In the genomic region with DNA sequence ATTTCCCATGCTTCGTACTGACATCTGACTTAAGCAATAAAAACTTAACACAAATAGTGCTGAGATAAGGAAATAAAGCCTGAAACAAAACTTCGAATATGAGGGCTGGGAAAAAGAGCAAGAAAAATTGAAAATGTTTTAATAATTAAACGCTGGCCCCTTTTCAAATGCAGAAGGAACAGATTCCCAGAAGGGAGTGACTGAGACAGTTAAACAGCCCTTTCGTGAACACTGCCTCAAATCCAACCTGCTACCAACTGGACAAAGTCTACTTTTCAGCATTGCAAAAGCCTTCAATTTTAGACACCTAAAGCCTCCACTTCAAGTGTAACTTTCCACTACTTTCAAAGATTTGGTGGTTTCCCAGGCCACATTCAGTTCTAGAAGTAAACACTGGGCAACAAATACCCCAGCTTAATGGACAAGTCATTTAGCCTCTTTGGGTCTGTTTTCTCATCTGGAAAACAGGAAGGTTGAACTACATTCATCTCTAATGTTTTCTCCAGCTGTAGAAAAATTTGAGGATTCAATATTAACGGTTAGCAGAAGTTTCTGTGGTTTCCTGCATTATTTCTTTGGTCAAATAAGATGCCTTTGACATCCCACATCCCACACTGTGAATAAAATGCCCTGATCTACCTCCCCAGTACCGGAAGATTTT, we compare ENCODE assay signal across 9 cellular contexts. TPM values are rescaled to one million over a fixed set of nuclear protein-coding genes. Genes with fewer than 3 reads are reported as not detected.
A peak's percentile ranks its signal among the peaks of the same experiment; 100 is the strongest.
DNase-seq lines count a peak whose midpoint lies in the region; ATAC-seq and TF ChIP-seq lines count a peak whose summit lies in the region.
"Had no signal": no experiment of that assay in that cellular context is flagged by ENCODE, and none has a peak within 500 bp of the region (broad histone marks: within the 10 kb centered on the region; RNA-seq: fewer than 3 reads in every experiment).

No MANE protein-coding gene starts in this region.

- H3K9me1 ChIP-seq in IMR-90 (ENCODE audit: insufficient read depth, low read length): peaks cover 3% of the 10 kb centered on the region; the same call in 1 of the 2 replicates

- peak overlapping the region; percentile 29; the same call in 1 of the 2 replicates for H3K4ac ChIP-seq in IMR-90 (ENCODE audit: low read depth, low read length)

- H3K4me3 Mint-ChIP-seq in osteocyte (ENCODE audit: unreplicated experiment): no peak overlapping the region
- H3K4me3 Mint-ChIP-seq: neural progenitor cell had no signal

- ATAC-seq in IMR-90 (ENCODE audit: low read depth) (peak; percentile 15), aorta (ENCODE audit: low FRiP score) (no peak)

- no peak overlapping the region for H2BK5ac ChIP-seq in IMR-90 (ENCODE audit: low read depth, low read length, poor library complexity, severe bottlenecking)

- H2AK9ac ChIP-seq in IMR-90 (replicated peaks; ENCODE audit: low read depth, low read length, poor library complexity): peak overlapping the region; percentile 7

- no peak overlapping the region for H3K18ac ChIP-seq in IMR-90 (ENCODE audit: low read depth, low read length)

- no peaks in the 10 kb centered on the region for H3K36me3 ChIP-seq in IMR-90 (ENCODE audit: control insufficient read depth, insufficient read depth, low read length)
- no peaks in the 10 kb centered on the region for H3K36me3 ChIP-seq in brain microvascular endothelial cell (replicated peaks)
- H3K36me3 ChIP-seq in aorta (ENCODE audit: control insufficient read depth in 1 of 2, insufficient read depth in 2 of 2, low read length in 1 of 2): no peaks in the 10 kb centered on the region
- H3K36me3 ChIP-seq: neural progenitor cell had no signal

- H4K91ac ChIP-seq in IMR-90 (ENCODE audit: insufficient read depth, low read depth, low read length): no peak overlapping the region

- in situ Hi-C loops in IMR-90 (cut with MboI; ENCODE audit: low sequenced_read_pairs): no loop called here
- in situ Hi-C loops in brain microvascular endothelial cell (cut with HindIII; ENCODE audit: low pct_ligation_motif_present, low sequenced_read_pairs): no loop called here

- no peak overlapping the region for H3K56ac ChIP-seq in IMR-90 (ENCODE audit: extremely low read depth, insufficient read depth, low read length)

- dilution Hi-C loops in IMR-90 (cut with HindIII; ENCODE audit: low sequenced_read_pairs, unreplicated experiment): no loop called here

- H3K9me3 ChIP-seq in IMR-90 (ENCODE audit: control insufficient read depth, insufficient read depth, low read length): no peaks in the 10 kb centered on the region
- H3K9me3 ChIP-seq in aorta (ENCODE audit: control insufficient read depth, low read length): no peaks in the 10 kb centered on the region

- peak overlapping the region; percentile 7; the same call in 1 of the 2 replicates for H3K23ac ChIP-seq in IMR-90 (ENCODE audit: low read depth, low read length)

- H3K4me3 ChIP-seq in GM08714 (ENCODE audit: low read length) (peak overlapping the region; percentile 39), IMR-90 (ENCODE audit: insufficient read depth, low read depth, low read length) (no peak overlapping the region), brain microvascular endothelial cell (ENCODE audit: low read depth, low read length) (no peak overlapping the region), aorta (ENCODE audit: low read length in 2 of 2) (no peak overlapping the region)
- H3K4me3 ChIP-seq: neural progenitor cell had no signal

- POLR2A ChIA-PET in IMR-90 (lab: Charles Lee; ENCODE audit: unreplicated experiment): no interaction called here

- DNase-seq in IMR-90: peak; percentile 19
- DNase-seq in brain microvascular endothelial cell: peak; percentile 4
- no peak for DNase-seq in osteocyte (ENCODE audit: extremely low spot score, unreplicated experiment)
- DNase-seq in aorta: no peak
- no peak for DNase-seq in activated effector memory CD4-positive, alpha-beta T cell treated with Interleukin-2 at 50 U/mL for 16 hours
- DNase-seq in stimulated activated CD4-positive, alpha-beta T cell treated with anti-CD3 and anti-CD28 coated beads, Interleukin-4, amount 100 ng/mL, for 24 hours: no peak
- DNase-seq in NK-92 (lab: John Stamatoyannopoulos, UW; ENCODE audit: unreplicated experiment): no peak

- H3K9me3 Mint-ChIP-seq in osteocyte (ENCODE audit: unreplicated experiment): no peaks in the 10 kb centered on the region
- H3K9me3 Mint-ChIP-seq: neural progenitor cell had no signal

- H3K36me3 Mint-ChIP-seq in osteocyte (ENCODE audit: unreplicated experiment): peaks cover 2% of the 10 kb centered on the region
- H3K36me3 Mint-ChIP-seq: neural progenitor cell had no signal

- CTCF ChIA-PET in IMR-90 (lab: Yijun Ruan, JAX): no interaction called here

- H2AFZ ChIP-seq in IMR-90 (replicated peaks; ENCODE audit: low read length, poor library complexity): no peak overlapping the region
- H2AFZ ChIP-seq: neural progenitor cell had no signal

- peaks cover 19% of the 10 kb centered on the region; the same call in 1 of the 2 replicates for H4K20me1 ChIP-seq in IMR-90 (ENCODE audit: insufficient read depth, low read length)

- intact Hi-C loops in IMR-90 (cut with micrococcal nuclease) (no loop called here), aorta (cut with DNase I) (no loop called here)

- no peak overlapping the region for H2BK20ac ChIP-seq in IMR-90 (ENCODE audit: low read depth, low read length)

- no peak overlapping the region for H3K9ac ChIP-seq in IMR-90 (ENCODE audit: low read depth, low read length)
- H3K9ac ChIP-seq: neural progenitor cell had no signal

- H3K27me3 Mint-ChIP-seq in osteocyte (ENCODE audit: unreplicated experiment): no peaks in the 10 kb centered on the region

- 0 out of 3 replicates have a peak overlapping the region, but pooled peaks have one; percentile 15 for H2BK15ac ChIP-seq in IMR-90 (ENCODE audit: low read depth, low read length)

- no peak overlapping the region for H3K4me2 ChIP-seq in IMR-90 (ENCODE audit: low read depth, low read length)
- H3K4me2 ChIP-seq: neural progenitor cell had no signal

- BruUV-seq in IMR-90 (replicated peaks; lab: Mats Ljungman, UMichigan): no TSS peak

- H3K27me3 ChIP-seq in IMR-90 (ENCODE audit: control insufficient read depth, insufficient read depth, low read length) (no peaks in the 10 kb centered on the region), brain microvascular endothelial cell (replicated peaks) (no peaks in the 10 kb centered on the region), aorta (ENCODE audit: control insufficient read depth in 1 of 2, insufficient read depth in 2 of 2, low read length in 1 of 2) (no peaks in the 10 kb centered on the region)
- H3K27me3 ChIP-seq: neural progenitor cell had no signal

- TF ChIP-seq POLR2A in IMR-90 (IDR thresholded peaks at IDR 0.05; ENCODE audit: low read depth, low read length): no peak

- H2BK120ac ChIP-seq in IMR-90 (ENCODE audit: low read depth, low read length): no peak overlapping the region

- H4K8ac ChIP-seq in IMR-90 (ENCODE audit: low read depth in 2 of 2, low read length in 2 of 2): no peak overlapping the region; a peak in 1 of 4 replicates

- H3K27ac Mint-ChIP-seq in osteocyte (ENCODE audit: unreplicated experiment): peak overlapping the region; percentile 53
- H3K27ac Mint-ChIP-seq: neural progenitor cell had no signal

- H3K4me1 ChIP-seq in IMR-90 (ENCODE audit: control insufficient read depth, insufficient read depth, low read length) (peaks cover 6% of the 10 kb centered on the region; the same call in 1 of the 2 replicates), aorta (ENCODE audit: control insufficient read depth in 1 of 2, insufficient read depth in 2 of 2, low read length in 2 of 2) (peaks cover 1 to 2% of the 10 kb centered on the region in 2 donors)

- H4K5ac ChIP-seq in IMR-90 (ENCODE audit: low read depth, low read length): no peak overlapping the region

- peaks cover 27% of the 10 kb centered on the region for H3K4me1 Mint-ChIP-seq in osteocyte (ENCODE audit: unreplicated experiment)

- no peak for TF ChIP-seq RAD21 in IMR-90 (IDR thresholded peaks at IDR 0.05; ENCODE audit: low read length)

- H3K14ac ChIP-seq in IMR-90 (replicated peaks; ENCODE audit: low read depth, low read length): peak overlapping the region; percentile 7; the same call in 1 of the 2 replicates

- H3K27ac ChIP-seq in IMR-90 (ENCODE audit: insufficient read depth, low read length): no peak overlapping the region
- H3K27ac ChIP-seq in brain microvascular endothelial cell: peak overlapping the region; percentile 20
- H3K27ac ChIP-seq in aorta (ENCODE audit: low read depth in 1 of 2, low read length in 2 of 2): no peak overlapping the region
- H3K27ac ChIP-seq: neural progenitor cell had no signal

- 69% methylated on average over 3 of the region's 6 CpGs; no CpG with 5 or more reads in 1 of the 2 experiments for WGBS in IMR-90 (ENCODE audit: extremely low coverage in 2 of 2, insufficient read length in 1 of 2), 2 experiments
- WGBS in aorta, 2 donors: 56 to 60% methylated on average over 6 of the region's 6 CpGs

- H2AK5ac ChIP-seq in IMR-90 (ENCODE audit: low read depth, low read length): no peak overlapping the region; the same call in 1 of the 2 replicates

- TF ChIP-seq CTCF in IMR-90 (conservative IDR thresholded peaks at IDR 0.05; ENCODE audit: low read depth, low read length) (no peak), brain microvascular endothelial cell (IDR thresholded peaks at IDR 0.05; ENCODE audit: low read depth, low read length, missing control alignments) (no peak), osteocyte (IDR thresholded peaks at IDR 0.05) (no peak)

- H3K79me1 ChIP-seq in IMR-90 (ENCODE audit: low read depth in 1 of 2, low read length in 2 of 2): peaks cover 17 to 61% of the 10 kb centered on the region in 2 experiments

TF ChIP-seq in IMR-90, 13 proteins besides CTCF, POLR2A, EP300 and RAD21:
- TF ChIP-seq CHD1 (IDR thresholded peaks at IDR 0.05; ENCODE audit: low read depth, low read length): no peak
- peak; percentile 45 for TF ChIP-seq MAFK (IDR thresholded peaks at IDR 0.05; ENCODE audit: low read depth, low read length)

RNA-seq across cellular contexts. Expression of a gene that starts 11.8 kb away (rescaled TPM):
- total RNA-seq in IMR-90 (2012; rRNA removed) (19.2 and 20.8 TPM in 2 replicates), osteocyte (19.3 and 22.9 TPM in 2 replicates), aorta (10 to 100 TPM; 25.0 to 25.1 TPM)
- polyA plus RNA-seq in IMR-90 (2012; rRNA removed) (9.9 and 11.6 TPM in 2 replicates), aorta (10 to 100 TPM; 11.4 to 19.4 TPM)
- polyA plus RNA-seq in IMR-90 (2012; cell fraction: cytosol; rRNA removed): 6.0 and 9.6 TPM in 2 replicates
- polyA plus RNA-seq in IMR-90 (2012; cell fraction: nucleus; rRNA removed; ENCODE audit: low replicate concordance): 9.5 and 13.1 TPM in 2 replicates

Comparison
In these comparisons a context has a peak if more than half of its experiments do, and no peak if none do; other contexts are left out.
1. DNase-seq: peak in IMR-90 (single experiment) and brain microvascular endothelial cell (single experiment); none in osteocyte (single experiment), aorta (0 of 2), activated effector memory CD4-positive, alpha-beta T cell treated with Interleukin-2 at 50 U/mL for 16 hours (single experiment), stimulated activated CD4-positive, alpha-beta T cell treated with anti-CD3 and anti-CD28 coated beads, Interleukin-4, amount 100 ng/mL, for 24 hours (single experiment) and NK-92 (single experiment).